Comparison of ENCODE assay signal across 8 cellular contexts in genomic region chr15:39921274-39921638, GRCh38. TPM values are rescaled to one million over a fixed set of nuclear protein-coding genes. Genes with fewer than 3 reads are reported as not detected.
DNase-seq lines count a peak whose midpoint lies in the region; ATAC-seq and TF ChIP-seq lines count a peak whose summit lies in the region.

No MANE protein-coding gene starts in this region.

- H3K36me3 Mint-ChIP-seq in T-cell: no peaks in the 10 kb centered on the region

- POLR2A ChIA-PET in T-cell (lab: Charles Lee): interaction anchor here in 1 of 2 donors (0.5 to 0.6 kb wide), 2 partner anchors 13 to 52 kb away, joined by 3 read pairs; partner anchors contain the start of gene EIF2AK4

- no peak for TF ChIP-seq EP300 in sigmoid colon (IDR thresholded peaks at IDR 0.05)

- WGBS in GM23248 (ENCODE audit: low coverage in 1 of 2, low lambda C conversion rate in 2 of 2, missing lambda C conversion rate in 2 of 2), 2 experiments: 67 to 75% methylated on average over 6 of the region's 6 CpGs
- WGBS in sigmoid colon, 2 donors: 75 to 84% methylated on average over 6 of the region's 6 CpGs

- peaks cover 46% of the 10 kb centered on the region for H3K4me1 ChIP-seq in GM23248 (ENCODE audit: insufficient read depth)
- peaks cover 0 to 27% (median 14%) of the 10 kb centered on the region in 4 donors for H3K4me1 ChIP-seq in sigmoid colon

- no peak for TF ChIP-seq POLR2A in sigmoid colon (IDR thresholded peaks at IDR 0.05)

- peak overlapping the region; percentile 93 for H2AFZ ChIP-seq in GM23248

- H3K27ac Mint-ChIP-seq in T-cell: peak overlapping the region; percentile 59 to 75

- peak overlapping the region; percentile 88 for H3K4me3 ChIP-seq in GM23248
- H3K4me3 ChIP-seq in fibroblast of the aortic adventitia (ENCODE audit: low read depth, low read length): peak overlapping the region; percentile 92
- peak overlapping the region; percentile 54 to 79 (median 74) for H3K4me3 ChIP-seq in sigmoid colon

- H3K36me3 ChIP-seq in GM23248 (ENCODE audit: low read depth): 0 out of 2 replicates have a peak, but pooled peaks cover under 1% of the 10 kb centered on the region
- no peaks in the 10 kb centered on the region for H3K36me3 ChIP-seq in sigmoid colon

- H3K9me2 ChIP-seq in GM23248 (ENCODE audit: insufficient read depth): no peaks in the 10 kb centered on the region

- peaks cover 30% of the 10 kb centered on the region for H3F3A ChIP-seq in GM23248 (ENCODE audit: insufficient read depth)

- peak overlapping the region; percentile 89 for H3K9ac ChIP-seq in GM23248

- peaks cover 34% of the 10 kb centered on the region for H3K79me2 ChIP-seq in GM23248 (ENCODE audit: insufficient read depth)

- peak overlapping the region; percentile 89 for H3K4me2 ChIP-seq in GM23248 (ENCODE audit: unreplicated experiment)

- DNase-seq in GM23248 (no peak), T-cell (no peak), fibroblast of the aortic adventitia (ENCODE audit: low read depth) (no peak), sigmoid colon (no peak), NCI-H1930 (lab: John Stamatoyannopoulos, UW) (no peak), GF-D8 (lab: John Stamatoyannopoulos, UW) (no peak), NK-92 (lab: John Stamatoyannopoulos, UW; ENCODE audit: unreplicated experiment) (no peak)

- in situ Hi-C loops in GM23248 (cut with MboI): no loop called here

- H3K9me3 ChIP-seq in GM23248 (ENCODE audit: low read depth) (no peaks in the 10 kb centered on the region), sigmoid colon (no peaks in the 10 kb centered on the region)

- no peaks in the 10 kb centered on the region for H3K27me3 ChIP-seq in GM23248 (replicated peaks; ENCODE audit: insufficient read depth)
- H3K27me3 ChIP-seq in sigmoid colon: peaks cover 0 to 11% (median 0%) of the 10 kb centered on the region in 3 donors

- peaks cover 8 to 14% (median 11%) of the 10 kb centered on the region in 3 donors for H3K4me1 Mint-ChIP-seq in T-cell

- TF ChIP-seq CTCF in fibroblast of the aortic adventitia (IDR thresholded peaks at IDR 0.05; ENCODE audit: insufficient read depth, low read length): no peak
- TF ChIP-seq CTCF in sigmoid colon (IDR thresholded peaks at IDR 0.05): no peak

- peak overlapping the region; percentile 92 for H3K27ac ChIP-seq in GM23248
- H3K27ac ChIP-seq in sigmoid colon: peak overlapping the region; percentile 71 to 87 (median 80)

- H3K9me3 Mint-ChIP-seq in T-cell: peaks cover 0 to 5% (median 0%) of the 10 kb centered on the region in 3 donors

- H3K27me3 Mint-ChIP-seq in T-cell: peaks cover 17 to 19% of the 10 kb centered on the region in 2 donors

- CTCF ChIA-PET in T-cell (lab: Charles Lee): no interaction called here

- peak overlapping the region; percentile 79 to 87 (median 86) for H3K4me3 Mint-ChIP-seq in T-cell

- intact Hi-C loops in sigmoid colon (cut with DNase I): loop anchor here (5.0 to 10.0 kb wide), 2 partner anchors 56 to 184 kb away; partner anchors contain the start of gene BMF

- no peaks in the 10 kb centered on the region for H4K20me1 ChIP-seq in GM23248 (ENCODE audit: insufficient read depth)

- ATAC-seq in T-cell (replicated peaks in 1 of 4) (no peak), HG03354 (IDR thresholded peaks at IDR 0.05; ENCODE audit: poor library complexity, severe bottlenecking, unreplicated experiment) (no peak)

RNA-seq across cellular contexts. Expression of gene GPR176, which starts 1.2 kb away (rescaled TPM):
- total RNA-seq in GM23248 (2014; rRNA removed; shearing (Covaris generic)): 254 and 307 TPM in 2 replicates
- polyA plus RNA-seq in GM23248 (2016; fragmentation: Nextera tagmentation; extraction: Ambion mirVana) (156 and 161 TPM in 2 replicates), sigmoid colon (1 to 10 TPM in 1 of 3 donors, under 1 TPM in 2; 0.23 to 3.9 (median 0.60) TPM)
- total RNA-seq in T-cell (under 1 TPM in 2 of 5 donors, not detected in 3; 0.15 to 0.30 TPM), fibroblast of the aortic adventitia (ENCODE audit: low replicate concordance) (49.7 and 160 TPM in 2 replicates), sigmoid colon (1 to 10 TPM; 3.1 to 7.9 (median 6.3) TPM)

RNA-seq across cellular contexts. Expression of gene EIF2AK4, which starts 12.7 kb away (rescaled TPM):
- total RNA-seq in GM23248 (2014; rRNA removed; shearing (Covaris generic)): 54.6 and 74.1 TPM in 2 replicates
- polyA plus RNA-seq in GM23248 (2016; fragmentation: Nextera tagmentation; extraction: Ambion mirVana): 79.3 and 79.8 TPM in 2 replicates
- 10 to 100 TPM; 12.1 to 17.3 (median 14.5) TPM for total RNA-seq in T-cell
- total RNA-seq in fibroblast of the aortic adventitia (ENCODE audit: low replicate concordance): 46.5 and 61.1 TPM in 2 replicates
- 10 to 100 TPM; 25.0 to 46.5 (median 29.0) TPM for total RNA-seq in sigmoid colon
- polyA plus RNA-seq in sigmoid colon: 10 to 100 TPM; 16.2 to 23.1 (median 22.0) TPM
